In genomic region chr15:89303986-89304385, GRCh38 we compare ENCODE assay signal across 22 cellular contexts.
"Had no signal": no experiment of that assay in that cellular context is flagged by ENCODE, and none has a peak within 500 bp of the region (broad histone marks: within the 10 kb centered on the region; RNA-seq: fewer than 3 reads in every experiment).

No MANE protein-coding gene starts in this region.

- ATAC-seq: effector memory CD8-positive, alpha-beta T cell; gastroesophageal sphincter; left colon; left ventricle myocardium superior; psoas muscle; right lobe of liver had no signal

- H3K4me1 ChIP-seq: esophagus muscularis mucosa, gastroesophageal sphincter, parathyroid adenoma, psoas muscle had no signal

- FAIRE-seq: colon, kidney had no signal

- H3K27me3 Mint-ChIP-seq: dendritic cell treated with granulocyte-macrophage colony-stimulating factor and Interleukin-4, amounts not matched to agents 40 ng/mL and 50 ng/mL, for 4 days; effector memory CD8-positive, alpha-beta T cell; naive B cell had no signal

- DNase-seq: effector memory CD8-positive, alpha-beta T cell; glutamatergic neuron; immature natural killer cell; kidney; left colon; left ventricle myocardium superior; mesendoderm; naive B cell; occipital lobe; psoas muscle; retina; right lobe of liver; stimulated activated CD4-positive, alpha-beta T cell treated with anti-CD3 and anti-CD28 coated beads, Interleukin-4, amount 100 ng/mL, for 4 hours; stimulated activated naive CD4-positive, alpha-beta T cell treated with Interleukin-2 at 50 U/mL for 16 hours; trophoblast cell had no signal

- H3K27ac ChIP-seq: epithelial cell of prostate, esophagus muscularis mucosa, gastroesophageal sphincter, parathyroid adenoma, psoas muscle, right lobe of liver had no signal

- H3K4me3 ChIP-seq: esophagus muscularis mucosa, gastroesophageal sphincter, psoas muscle, right lobe of liver had no signal

- H3K79me2 ChIP-seq: parathyroid adenoma had no signal

- H3K36me3 ChIP-seq: right lobe of liver had no signal

- H3K9me3 ChIP-seq: esophagus muscularis mucosa, gastroesophageal sphincter, psoas muscle, right lobe of liver had no signal

- H3K4me3 Mint-ChIP-seq: dendritic cell treated with granulocyte-macrophage colony-stimulating factor and Interleukin-4, amounts not matched to agents 40 ng/mL and 50 ng/mL, for 4 days; effector memory CD8-positive, alpha-beta T cell; immature natural killer cell; naive B cell; nephron had no signal

- H3K4me1 Mint-ChIP-seq: naive B cell, nephron had no signal

- H2AFZ ChIP-seq: parathyroid adenoma had no signal

- H3K27me3 ChIP-seq: esophagus muscularis mucosa, gastroesophageal sphincter, right lobe of liver had no signal

- H3K9me3 Mint-ChIP-seq: dendritic cell treated with granulocyte-macrophage colony-stimulating factor and Interleukin-4, amounts not matched to agents 40 ng/mL and 50 ng/mL, for 4 days; effector memory CD8-positive, alpha-beta T cell; immature natural killer cell; nephron had no signal

- H3K27ac Mint-ChIP-seq: dendritic cell treated with granulocyte-macrophage colony-stimulating factor and Interleukin-4, amounts not matched to agents 40 ng/mL and 50 ng/mL, for 4 days; effector memory CD8-positive, alpha-beta T cell; naive B cell; nephron had no signal

- H3K9ac ChIP-seq: parathyroid adenoma had no signal
